Comparison of ENCODE assay signal across 25 cellular contexts in genomic region chr2:177741866-177742265, GRCh38.
"Had no signal": no experiment of that assay in that cellular context is flagged by ENCODE, and none has a peak within 500 bp of the region (broad histone marks: within the 10 kb centered on the region; RNA-seq: fewer than 3 reads in every experiment).

No MANE protein-coding gene starts in this region.

- H2AFZ ChIP-seq: hepatocyte had no signal

- H3K27me3 ChIP-seq: dorsolateral prefrontal cortex, esophagus muscularis mucosa, gastroesophageal sphincter, heart left ventricle, hepatocyte had no signal

- FAIRE-seq: colon, endothelial cell of umbilical vein, frontal cortex, kidney had no signal

- H3K4me1 ChIP-seq: foreskin keratinocyte, gastroesophageal sphincter had no signal

- DNase-seq: dermis blood vessel endothelial cell; dorsolateral prefrontal cortex; effector CD4-positive, alpha-beta T cell; effector memory CD4-positive, alpha-beta T cell; foreskin keratinocyte; heart left ventricle; hypothalamus; immature natural killer cell; islet precursor cell; kidney; kidney glomerular epithelial cell; left colon; left ventricle myocardium inferior; mammary epithelial cell; mesendoderm; midbrain had no signal

- H3K9me3 ChIP-seq: esophagus muscularis mucosa, left ventricle myocardium inferior had no signal

- ATAC-seq: foreskin keratinocyte, gastroesophageal sphincter, heart left ventricle, left colon, left lobe of liver had no signal

- H3K27ac ChIP-seq: coronary artery, dorsolateral prefrontal cortex, esophagus muscularis mucosa, foreskin keratinocyte, gastroesophageal sphincter, heart left ventricle, left ventricle myocardium inferior had no signal

- H3K4me3 ChIP-seq: coronary artery, dorsolateral prefrontal cortex, esophagus muscularis mucosa, gastroesophageal sphincter, heart left ventricle, hepatocyte, left ventricle myocardium inferior, lung had no signal

- H3K79me2 ChIP-seq: hepatocyte had no signal

- H3K36me3 ChIP-seq: esophagus muscularis mucosa, gastroesophageal sphincter, heart left ventricle, left ventricle myocardium inferior had no signal

- H3K4me2 ChIP-seq: hepatocyte had no signal
